In genomic region chr13:46830405-46831005, GRCh38 we compare ENCODE assay signal across 6 cellular contexts.
"Had no signal": no experiment of that assay in that cellular context is flagged by ENCODE, and none has a peak within 500 bp of the region (broad histone marks: within the 10 kb centered on the region; RNA-seq: fewer than 3 reads in every experiment).

No MANE protein-coding gene starts in this region.

- H3K27ac Mint-ChIP-seq: GM23338, H9 had no signal

- FAIRE-seq: H54 had no signal

- DNase-seq: H9, HCEC 1CT, IMR-90 had no signal

- H3K4me2 ChIP-seq: GM23338 had no signal

- H3K9me3 Mint-ChIP-seq: GM23338 had no signal

- H2AFZ ChIP-seq: GM23338 had no signal

- H3K27ac ChIP-seq: HL-60 had no signal

- H3K4me1 Mint-ChIP-seq: GM23338 had no signal

- H3K4me3 Mint-ChIP-seq: GM23338, H9 had no signal

- ATAC-seq: GM23338 had no signal

- H3K4me3 ChIP-seq: GM23338 had no signal
